In genomic region chr1:83641206-83641658, GRCh38 we compare ENCODE assay signal across 11 cellular contexts.
DNase-seq lines count a peak whose midpoint lies in the region; ATAC-seq, FAIRE-seq and TF ChIP-seq lines count a peak whose summit lies in the region.
"Had no signal": no experiment of that assay in that cellular context is flagged by ENCODE, and none has a peak within 500 bp of the region (broad histone marks: within the 10 kb centered on the region; RNA-seq: fewer than 3 reads in every experiment).

No MANE protein-coding gene starts in this region.

- no peak for TF ChIP-seq CTCF in cardiac fibroblast (IDR thresholded peaks at IDR 0.05; ENCODE audit: low read depth, low read length)
- no peak for TF ChIP-seq CTCF in right lobe of liver (IDR thresholded peaks at IDR 0.05)
- no peak for TF ChIP-seq CTCF in transverse colon (IDR thresholded peaks at IDR 0.05)

- no peaks in the 10 kb centered on the region for H3K36me3 Mint-ChIP-seq in activated CD4-positive, alpha-beta T cell treated with anti-CD3 and anti-CD28 coated beads, Interleukin-2, amount 10 ng/mL, durations not matched to agents 24 days and 14 days (ENCODE audit: low read depth)
- H3K36me3 Mint-ChIP-seq: activated CD4-positive, alpha-beta memory T cell treated with anti-CD3 and anti-CD28 coated beads for 36 hours had no signal

- H3K4me1 ChIP-seq in right lobe of liver (no peaks in the 10 kb centered on the region), transverse colon (peaks cover 0 to 13% (median 3%) of the 10 kb centered on the region in 4 donors), small intestine (ENCODE audit: control insufficient read depth in 2 of 2, insufficient read depth in 1 of 2, low read depth in 1 of 2, low read length in 1 of 2) (peaks cover 0 to 8% of the 10 kb centered on the region in 2 donors)

- intact Hi-C loops in activated CD4-positive, alpha-beta T cell treated with anti-CD3 and anti-CD28 coated beads, Interleukin-2, amount 10 ng/mL, durations not matched to agents 24 days and 14 days (cut with micrococcal nuclease) = no loop called here
- intact Hi-C loops in right lobe of liver (cut with DNase I) = no loop called here
- intact Hi-C loops in transverse colon (cut with DNase I; ENCODE audit: low total_unique reads) = no loop called here

- H3K4me3 Mint-ChIP-seq in activated CD4-positive, alpha-beta T cell treated with anti-CD3 and anti-CD28 coated beads, Interleukin-2, amount 10 ng/mL, durations not matched to agents 24 days and 14 days = peak overlapping the region; percentile 33
- H3K4me3 Mint-ChIP-seq: activated CD4-positive, alpha-beta memory T cell treated with anti-CD3 and anti-CD28 coated beads for 36 hours had no signal

- H3K9me3 Mint-ChIP-seq in activated CD4-positive, alpha-beta T cell treated with anti-CD3 and anti-CD28 coated beads, Interleukin-2, amount 10 ng/mL, durations not matched to agents 24 days and 14 days = no peaks in the 10 kb centered on the region
- H3K9me3 Mint-ChIP-seq: activated CD4-positive, alpha-beta memory T cell treated with anti-CD3 and anti-CD28 coated beads for 36 hours had no signal

- H3K27ac Mint-ChIP-seq in activated CD4-positive, alpha-beta T cell treated with anti-CD3 and anti-CD28 coated beads, Interleukin-2, amount 10 ng/mL, durations not matched to agents 24 days and 14 days = no peak overlapping the region
- H3K27ac Mint-ChIP-seq: activated CD4-positive, alpha-beta memory T cell treated with anti-CD3 and anti-CD28 coated beads for 36 hours had no signal

- peaks cover 11% of the 10 kb centered on the region for H3K4me1 Mint-ChIP-seq in activated CD4-positive, alpha-beta T cell treated with anti-CD3 and anti-CD28 coated beads, Interleukin-2, amount 10 ng/mL, durations not matched to agents 24 days and 14 days

- TF ChIP-seq POLR2A in right lobe of liver (IDR thresholded peaks at IDR 0.05) = no peak
- TF ChIP-seq POLR2A in transverse colon (IDR thresholded peaks at IDR 0.05) = no peak

- H3K9me3 ChIP-seq in right lobe of liver (no peaks in the 10 kb centered on the region), transverse colon (no peaks in the 10 kb centered on the region), small intestine (ENCODE audit: control insufficient read depth, low read depth) (no peaks in the 10 kb centered on the region)

- H3K27me3 ChIP-seq in right lobe of liver (no peaks in the 10 kb centered on the region), transverse colon (no peaks in the 10 kb centered on the region), small intestine (ENCODE audit: control insufficient read depth in 2 of 2, insufficient read depth in 2 of 2, low read length in 2 of 2) (no peaks in the 10 kb centered on the region)

- FAIRE-seq in small intestine (lab: Jason Lieb, UNC) = no peak

- ATAC-seq in right lobe of liver = peak in 3 of 4 donors; percentile 37 to 71 (median 53)

- in situ Hi-C loops in transverse colon (cut with MboI; ENCODE audit: low pct_ligation_motif_present in 1 of 4, low pct_unique_long_range_greater_than_20kb in 1 of 4, low sequenced_read_pairs in 3 of 4) = no loop called here

- H3K4me3 ChIP-seq in cardiac fibroblast (replicated peaks in 1 of 2; ENCODE audit: low read depth in 2 of 2, low read length in 2 of 2) = no peak overlapping the region
- no peak overlapping the region for H3K4me3 ChIP-seq in right lobe of liver
- H3K4me3 ChIP-seq in transverse colon = no peak overlapping the region
- H3K4me3 ChIP-seq in small intestine (ENCODE audit: low read depth in 1 of 2, low read length in 2 of 2) = no peak overlapping the region

- no peak overlapping the region for H3K27ac ChIP-seq in right lobe of liver
- H3K27ac ChIP-seq in transverse colon = peak overlapping the region; percentile 8 to 63 (median 44)
- H3K27ac ChIP-seq in small intestine (ENCODE audit: low read depth in 1 of 2, low read length in 1 of 2) = no peak overlapping the region

- H3K27me3 Mint-ChIP-seq in activated CD4-positive, alpha-beta T cell treated with anti-CD3 and anti-CD28 coated beads, Interleukin-2, amount 10 ng/mL, durations not matched to agents 24 days and 14 days = no peaks in the 10 kb centered on the region
- H3K27me3 Mint-ChIP-seq: activated CD4-positive, alpha-beta memory T cell treated with anti-CD3 and anti-CD28 coated beads for 36 hours had no signal

- TF ChIP-seq EP300 in transverse colon (IDR thresholded peaks at IDR 0.05; ENCODE audit: low read depth) = no peak

- DNase-seq in activated CD4-positive, alpha-beta T cell treated with anti-CD3 and anti-CD28 coated beads, Interleukin-2, amount 10 ng/mL, durations not matched to agents 24 days and 14 days = peak; percentile 56
- DNase-seq in activated CD4-positive, alpha-beta T cell treated with anti-CD3 and anti-CD28 coated beads, Interleukin-2, amount 50 U/mL, for 48 hours = no peak
- DNase-seq in cardiac fibroblast (ENCODE audit: low read depth in 2 of 2) (peak; percentile 22 to 44), right lobe of liver (no peak), transverse colon (no peak), small intestine (no peak), SHP77 (lab: John Stamatoyannopoulos, UW) (no peak), D341Med (ENCODE audit: low spot score) (no peak)
- DNase-seq: activated CD4-positive, alpha-beta memory T cell treated with anti-CD3 and anti-CD28 coated beads for 36 hours; midbrain; NK-92 treated with Interleukin-12 subunit alpha and Interleukin-12 subunit beta, amount 100 ng/mL, for 24 hours had no signal

- 37% methylated on average over 5 of the region's 5 CpGs for WGBS in right lobe of liver (ENCODE audit: insufficient coverage, low coverage, low lambda C conversion rate, missing lambda C conversion rate)
- WGBS in transverse colon (ENCODE audit: low coverage in 1 of 2), 2 donors = 19 to 37% methylated on average over 3 to 5 of the region's 5 CpGs
- 18 to 34% (median 32%) methylated on average over 5 of the region's 5 CpGs for WGBS in small intestine, 3 donors

- no peaks in the 10 kb centered on the region for H3K36me3 ChIP-seq in right lobe of liver
- no peaks in the 10 kb centered on the region for H3K36me3 ChIP-seq in transverse colon
- no peaks in the 10 kb centered on the region for H3K36me3 ChIP-seq in small intestine (ENCODE audit: control insufficient read depth in 2 of 2, insufficient read depth in 2 of 2, low read length in 2 of 2)

Comparison
In these comparisons a context has a peak if more than half of its experiments do, and no peak if none do; other contexts are left out.
1. DNase-seq: peak in activated CD4-positive, alpha-beta T cell treated with anti-CD3 and anti-CD28 coated beads, Interleukin-2, amount 10 ng/mL, durations not matched to agents 24 days and 14 days (single experiment) and cardiac fibroblast (2 of 2); none in activated CD4-positive, alpha-beta T cell treated with anti-CD3 and anti-CD28 coated beads, Interleukin-2, amount 50 U/mL, for 48 hours (0 of 2), right lobe of liver (0 of 3), transverse colon (single experiment), small intestine (single experiment), SHP77 (0 of 2) and D341Med (single experiment).
2. H3K27ac ChIP-seq: peak in transverse colon (4 of 4); none in right lobe of liver (0 of 3) and small intestine (0 of 2).